Comparison of ENCODE assay signal across 17 cellular contexts in genomic region chr17:76014925-76015261, GRCh38. TPM values are rescaled to one million over a fixed set of nuclear protein-coding genes. Genes with fewer than 3 reads are reported as not detected.
DNase-seq lines count a peak whose midpoint lies in the region; ATAC-seq and TF ChIP-seq lines count a peak whose summit lies in the region.
"Had no signal": no experiment of that assay in that cellular context is flagged by ENCODE, and none has a peak within 500 bp of the region (broad histone marks: within the 10 kb centered on the region; RNA-seq: fewer than 3 reads in every experiment).

No MANE protein-coding gene starts in this region.

- H3K4me1 ChIP-seq in SK-N-SH (ENCODE audit: control insufficient read depth in 1 of 2, insufficient read depth in 2 of 2, low read depth in 1 of 2, low read length in 1 of 2) = peaks cover 10 to 13% of the 10 kb centered on the region in 2 experiments; a peak in 2 of 4 replicates
- H3K4me1 ChIP-seq in gastrocnemius medialis = peaks cover 0 to 3% of the 10 kb centered on the region in 2 donors
- H3K4me1 ChIP-seq: A549, neural progenitor cell, thyroid gland had no signal

- no peak overlapping the region for H3K4me3 ChIP-seq in SK-N-SH (ENCODE audit: low read depth in 2 of 2, low read length in 1 of 2)
- no peak overlapping the region for H3K4me3 ChIP-seq in gastrocnemius medialis
- H3K4me3 ChIP-seq: A549, GM23248, neural progenitor cell, thyroid gland had no signal

- ATAC-seq in gastrocnemius medialis (peak; percentile 27 to 37), HG02852 (IDR thresholded peaks at IDR 0.05; ENCODE audit: unreplicated experiment) (no peak), HG03108 (IDR thresholded peaks at IDR 0.05; ENCODE audit: unreplicated experiment) (no peak)
- ATAC-seq in naive thymus-derived CD8-positive, alpha-beta T cell = no peak

- POLR2A ChIA-PET in SK-N-SH (lab: Yijun Ruan, JAX) = interaction anchor here (0.6 to 1.4 kb wide), 4 partner anchors 21 to 130 kb away, joined by 3 to 4 read pairs (median 4); partner anchors contain the start of genes MRPL38 and SRP68
- POLR2A ChIA-PET in naive thymus-derived CD8-positive, alpha-beta T cell (lab: Charles Lee) = interaction anchor here (1.0 to 4.9 kb wide), 11 partner anchors 9 to 265 kb away, joined by 3 to 61 read pairs (median 6); partner anchors contain the start of genes EXOC7 and GALR2

- TF ChIP-seq CTCF in SK-N-SH (IDR thresholded peaks at IDR 0.05) (no peak), gastrocnemius medialis (IDR thresholded peaks at IDR 0.05 in 4 of 5, conservative IDR thresholded peaks at IDR 0.05 in 1 of 5) (no peak)

- no peak overlapping the region for H3K9ac ChIP-seq in SK-N-SH
- H3K9ac ChIP-seq: GM23248, neural progenitor cell had no signal

- H3K27ac ChIP-seq in SK-N-SH (ENCODE audit: low read depth in 2 of 2, low read length in 1 of 2) (no peak overlapping the region), gastrocnemius medialis (no peak overlapping the region)
- H3K27ac ChIP-seq: A549, GM23248, neural progenitor cell, thyroid gland had no signal

- no peaks in the 10 kb centered on the region for H3F3A ChIP-seq in SK-N-SH (replicated peaks; ENCODE audit: insufficient read depth)

- TF ChIP-seq POLR2A in gastrocnemius medialis (IDR thresholded peaks at IDR 0.05) = no peak

- DNase-seq in NCI-H510A treated with DMSO at 0.1 percent for 48 hours (lab: John Stamatoyannopoulos, UW) (peak; percentile 9), NCI-H510A (lab: John Stamatoyannopoulos, UW) (no peak), NCI-H2029 treated with DMSO at 0.1 percent for 48 hours (lab: John Stamatoyannopoulos, UW) (peak; percentile 58), SK-N-SH (peak; percentile 74), gastrocnemius medialis (no peak)
- DNase-seq in naive thymus-derived CD8-positive, alpha-beta T cell = no peak
- DNase-seq: SIG-M5 had no signal

- TF ChIP-seq RAD21 in SK-N-SH (IDR thresholded peaks at IDR 0.05; ENCODE audit: low read length) = no peak

- TF ChIP-seq EP300 in SK-N-SH (IDR thresholded peaks at IDR 0.05; ENCODE audit: borderline replicate concordance in 1 of 2, low read depth in 1 of 2, low read length in 1 of 2) = no peak

- no peak overlapping the region for H3K27ac Mint-ChIP-seq in naive thymus-derived CD8-positive, alpha-beta T cell

- H3K9me3 ChIP-seq in SK-N-SH = no peaks in the 10 kb centered on the region
- H3K9me3 ChIP-seq in gastrocnemius medialis = no peaks in the 10 kb centered on the region
- H3K9me3 ChIP-seq: A549, thyroid gland had no signal

- intact Hi-C loops in gastrocnemius medialis (cut with DNase I; ENCODE audit: low total_unique reads) = no loop called here

- H3K36me3 ChIP-seq in SK-N-SH (replicated peaks in 1 of 2; ENCODE audit: control insufficient read depth in 1 of 2, insufficient read depth in 2 of 2, low read length in 1 of 2) (no peaks in the 10 kb centered on the region), gastrocnemius medialis (no peaks in the 10 kb centered on the region)
- H3K36me3 ChIP-seq: neural progenitor cell had no signal

- no peaks in the 10 kb centered on the region for H3K27me3 ChIP-seq in SK-N-SH (ENCODE audit: insufficient read depth)
- H3K27me3 ChIP-seq in gastrocnemius medialis = no peaks in the 10 kb centered on the region
- H3K27me3 ChIP-seq: neural progenitor cell, thyroid gland had no signal

- in situ Hi-C loops in gastrocnemius medialis (cut with MboI; ENCODE audit: low sequenced_read_pairs in 4 of 4) = loop anchor here in 1 of 4 donors (10.0 kb wide), 1 partner anchor 280 kb away; no protein-coding TSS in a partner anchor

- CTCF ChIA-PET in SK-N-SH (lab: Yijun Ruan, JAX) = interaction anchor here (0.7 to 14.6 kb wide), 66 partner anchors 11 to 383 kb away, joined by 3 to 231 read pairs (median 6); partner anchors contain the start of genes ACOX1, CDK3, EXOC7 and GALR2

- H3K4me2 ChIP-seq in SK-N-SH = no peak overlapping the region
- H3K4me2 ChIP-seq: A549, neural progenitor cell had no signal

- no peak overlapping the region for H2AFZ ChIP-seq in SK-N-SH (ENCODE audit: low read depth)
- H2AFZ ChIP-seq: GM23248, neural progenitor cell had no signal

- H3K9me3 Mint-ChIP-seq in naive thymus-derived CD8-positive, alpha-beta T cell = no peaks in the 10 kb centered on the region
- H3K9me3 Mint-ChIP-seq: CD4-positive, alpha-beta memory T cell; neural progenitor cell had no signal

- no peaks in the 10 kb centered on the region for H4K20me1 ChIP-seq in SK-N-SH (ENCODE audit: insufficient read depth)

- H3K4me3 Mint-ChIP-seq in naive thymus-derived CD8-positive, alpha-beta T cell = peak overlapping the region in 2 of 10 donors; percentile 54 to 80

- H3K36me3 Mint-ChIP-seq in naive thymus-derived CD8-positive, alpha-beta T cell = no peaks in the 10 kb centered on the region
- H3K36me3 Mint-ChIP-seq: CD4-positive, alpha-beta memory T cell; neural progenitor cell had no signal

- no peaks in the 10 kb centered on the region for H3K79me2 ChIP-seq in SK-N-SH (ENCODE audit: insufficient read depth)

- no peaks in the 10 kb centered on the region for H3K9me2 ChIP-seq in SK-N-SH

- H3K4me1 Mint-ChIP-seq in naive thymus-derived CD8-positive, alpha-beta T cell = peaks cover 5 to 25% (median 20%) of the 10 kb centered on the region in 4 donors

- 56% methylated on average over 14 of the region's 26 CpGs for WGBS in SK-N-SH (ENCODE audit: low lambda C conversion rate)

- H3K27me3 Mint-ChIP-seq in naive thymus-derived CD8-positive, alpha-beta T cell = no peaks in the 10 kb centered on the region
- H3K27me3 Mint-ChIP-seq: CD4-positive, alpha-beta memory T cell had no signal

TF ChIP-seq in SK-N-SH, 30 proteins besides CTCF, POLR2A, EP300 and RAD21:
- TF ChIP-seq, protein P1, sequence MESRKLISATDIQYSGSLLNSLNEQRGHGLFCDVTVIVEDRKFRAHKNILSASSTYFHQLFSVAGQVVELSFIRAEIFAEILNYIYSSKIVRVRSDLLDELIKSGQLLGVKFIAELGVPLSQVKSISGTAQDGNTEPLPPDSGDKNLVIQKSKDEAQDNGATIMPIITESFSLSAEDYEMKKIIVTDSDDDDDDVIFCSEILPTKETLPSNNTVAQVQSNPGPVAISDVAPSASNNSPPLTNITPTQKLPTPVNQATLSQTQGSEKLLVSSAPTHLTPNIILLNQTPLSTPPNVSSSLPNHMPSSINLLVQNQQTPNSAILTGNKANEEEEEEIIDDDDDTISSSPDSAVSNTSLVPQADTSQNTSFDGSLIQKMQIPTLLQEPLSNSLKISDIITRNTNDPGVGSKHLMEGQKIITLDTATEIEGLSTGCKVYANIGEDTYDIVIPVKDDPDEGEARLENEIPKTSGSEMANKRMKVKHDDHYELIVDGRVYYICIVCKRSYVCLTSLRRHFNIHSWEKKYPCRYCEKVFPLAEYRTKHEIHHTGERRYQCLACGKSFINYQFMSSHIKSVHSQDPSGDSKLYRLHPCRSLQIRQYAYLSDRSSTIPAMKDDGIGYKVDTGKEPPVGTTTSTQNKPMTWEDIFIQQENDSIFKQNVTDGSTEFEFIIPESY (IDR thresholded peaks at IDR 0.05; ENCODE audit: borderline replicate concordance, low read depth) = no peak
- no peak for TF ChIP-seq CHD2 (IDR thresholded peaks at IDR 0.05; ENCODE audit: low read length, partially characterized antibody)
- peak; percentile 44; the same call in 1 of the 2 replicates for TF ChIP-seq NRF1 (IDR thresholded peaks at IDR 0.05; ENCODE audit: low read depth, low read length)

RNA-seq across cellular contexts. Expression of gene EVPL, which starts 12.2 kb away (rescaled TPM):
- 0.15 and 0.23 TPM in 2 replicates for polyA plus RNA-seq in SK-N-SH (2012; rRNA removed)
- polyA plus RNA-seq in SK-N-SH (2012; cell fraction: cytosol; rRNA removed) = 0.09 and 0.16 TPM in 2 replicates
- polyA plus RNA-seq in SK-N-SH (2012; cell fraction: nucleus; rRNA removed) = 0.26 and 0.42 TPM in 2 replicates
- under 1 TPM in 2 of 4 donors, not detected in 2; 0.02 to 0.07 TPM for total RNA-seq in gastrocnemius medialis
- total RNA-seq in naive thymus-derived CD8-positive, alpha-beta T cell = 1 to 10 TPM; 7.1 to 8.2 TPM
- polyA plus RNA-seq in naive thymus-derived CD8-positive, alpha-beta T cell = 1 to 10 TPM in 1 of 3 donors, under 1 TPM in 1, not detected in 1; 0.74 to 1.6 TPM
- total RNA-seq: CD4-positive, alpha-beta memory T cell; chondrocyte; endothelial cell of umbilical vein; frontal cortex; GM23248 had no signal
- polyA plus RNA-seq: CD4-positive, alpha-beta memory T cell; endothelial cell of umbilical vein; GM23248 had no signal

RNA-seq across cellular contexts. Expression of gene CDK3, which starts 14.2 kb away (rescaled TPM):
- 14.6 and 22.1 TPM in 2 replicates for polyA plus RNA-seq in SK-N-SH (2012; rRNA removed)
- polyA plus RNA-seq in SK-N-SH (2012; cell fraction: cytosol; rRNA removed) = 2.8 and 4.4 TPM in 2 replicates
- polyA plus RNA-seq in SK-N-SH (2012; cell fraction: nucleus; rRNA removed) = 71.9 and 153 TPM in 2 replicates
- total RNA-seq in gastrocnemius medialis = 1 to 10 TPM in 2 of 4 donors, under 1 TPM in 2; 0.33 to 1.8 (median 1.1) TPM
- total RNA-seq in naive thymus-derived CD8-positive, alpha-beta T cell = 10 to 100 TPM; 11.9 to 12.5 TPM
- polyA plus RNA-seq in naive thymus-derived CD8-positive, alpha-beta T cell = under 1 TPM; 0.16 to 0.64 (median 0.63) TPM

RNA-seq across cellular contexts. Expression of gene TEN1, which starts 35.9 kb away (rescaled TPM):
- polyA plus RNA-seq in SK-N-SH (2012; rRNA removed) = 33.6 and 38.1 TPM in 2 replicates
- polyA plus RNA-seq in SK-N-SH (2012; cell fraction: cytosol; rRNA removed) = 16.0 and 22.3 TPM in 2 replicates
- polyA plus RNA-seq in SK-N-SH (2012; cell fraction: nucleus; rRNA removed) = 94.0 and 103 TPM in 2 replicates
- total RNA-seq in gastrocnemius medialis = 1 to 10 TPM; 4.2 to 9.2 (median 6.8) TPM
- 10 to 100 TPM; 14.2 to 16.6 TPM for total RNA-seq in naive thymus-derived CD8-positive, alpha-beta T cell
- polyA plus RNA-seq in naive thymus-derived CD8-positive, alpha-beta T cell = 10 to 100 TPM; 17.1 to 18.9 (median 18.4) TPM

RNA-seq across cellular contexts. Expression of gene ACOX1, which starts 35.9 kb away (rescaled TPM):
- polyA plus RNA-seq in SK-N-SH (2012; rRNA removed) = 21.5 and 29.7 TPM in 2 replicates
- 16.2 and 19.6 TPM in 2 replicates for polyA plus RNA-seq in SK-N-SH (2012; cell fraction: cytosol; rRNA removed)
- 35.9 and 44.1 TPM in 2 replicates for polyA plus RNA-seq in SK-N-SH (2012; cell fraction: nucleus; rRNA removed)
- 10 to 100 TPM; 64.8 to 96.6 (median 80.7) TPM for total RNA-seq in gastrocnemius medialis
- total RNA-seq in naive thymus-derived CD8-positive, alpha-beta T cell = 10 to 100 TPM; 37.9 to 39.3 TPM
- polyA plus RNA-seq in naive thymus-derived CD8-positive, alpha-beta T cell = 10 to 100 TPM; 11.4 to 18.4 (median 15.1) TPM

RNA-seq across cellular contexts. Expression of gene SRP68, which starts 57.4 kb away (rescaled TPM):
- 76.8 and 81.4 TPM in 2 replicates for polyA plus RNA-seq in SK-N-SH (2012; rRNA removed)
- polyA plus RNA-seq in SK-N-SH (2012; cell fraction: cytosol; rRNA removed) = 74.4 and 76.2 TPM in 2 replicates
- 53.5 and 64.0 TPM in 2 replicates for polyA plus RNA-seq in SK-N-SH (2012; cell fraction: nucleus; rRNA removed)
- total RNA-seq in gastrocnemius medialis = 10 to 100 TPM; 33.0 to 76.7 (median 66.7) TPM
- total RNA-seq in naive thymus-derived CD8-positive, alpha-beta T cell = 10 to 100 TPM; 79.7 to 80.5 TPM
- polyA plus RNA-seq in naive thymus-derived CD8-positive, alpha-beta T cell = 10 to 100 TPM; 53.3 to 79.1 (median 64.5) TPM

Comparison
In these comparisons a context has a peak if more than half of its experiments do, and no peak if none do; other contexts are left out.
1. DNase-seq: peak in NCI-H510A treated with DMSO at 0.1 percent for 48 hours (single experiment), NCI-H2029 treated with DMSO at 0.1 percent for 48 hours (single experiment) and SK-N-SH (single experiment); none in NCI-H510A (single experiment), gastrocnemius medialis (0 of 2) and naive thymus-derived CD8-positive, alpha-beta T cell (0 of 10).
2. ATAC-seq: peak in gastrocnemius medialis (2 of 2); none in HG02852 (single experiment), naive thymus-derived CD8-positive, alpha-beta T cell (0 of 2) and HG03108 (single experiment).
3. RNA of gene EVPL, which starts 12.2 kb away (total RNA-seq): 7.1 to 8.2 TPM in naive thymus-derived CD8-positive, alpha-beta T cell; 0.02 to 0.07 TPM in gastrocnemius medialis; every median in the first group is over 4 times any median in the second.
4. RNA of gene CDK3, which starts 14.2 kb away (total RNA-seq): 11.9 to 12.5 TPM in naive thymus-derived CD8-positive, alpha-beta T cell; 0.33 to 1.8 TPM in gastrocnemius medialis; every median in the first group is over 4 times any median in the second.